Comparison of ENCODE assay signal across 1 cellular context in the genomic region with DNA sequence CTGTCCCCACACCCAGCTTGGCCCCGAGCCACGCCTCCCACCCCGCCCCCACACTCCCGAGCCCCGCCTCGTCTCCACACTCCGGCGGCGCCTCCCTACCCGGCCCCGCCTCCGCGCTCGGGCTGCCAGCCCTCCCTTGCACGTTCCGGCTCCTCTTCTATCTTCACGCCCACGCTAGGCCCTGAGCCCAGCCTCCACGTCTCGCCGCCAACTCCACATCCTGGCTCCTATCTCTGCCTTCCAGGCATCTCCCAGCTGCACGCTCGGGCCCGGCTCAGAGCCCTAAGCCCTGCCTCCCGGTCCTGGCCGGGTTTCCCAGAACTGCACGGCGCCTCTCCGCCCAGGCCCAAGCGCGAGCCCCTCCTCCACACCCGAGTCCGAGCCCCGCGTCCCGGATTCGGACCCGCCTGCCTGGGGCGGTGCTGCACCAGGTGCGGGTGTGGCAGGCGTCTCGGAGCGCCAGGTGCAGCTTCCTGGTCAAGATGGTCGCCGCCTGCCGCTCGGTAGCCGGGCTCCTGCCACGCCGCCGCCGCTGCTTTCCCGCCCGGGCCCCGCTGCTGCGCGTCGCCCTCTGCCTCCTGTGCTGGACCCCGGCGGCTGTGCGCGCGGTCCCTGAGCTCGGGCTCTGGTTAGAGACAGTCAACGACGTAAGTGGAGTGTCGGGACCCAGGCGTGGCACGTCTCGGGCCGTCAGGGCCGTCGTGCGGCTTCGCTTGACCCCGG.
TF ChIP-seq lines count a peak whose summit lies in the region.

A gene with protein sequence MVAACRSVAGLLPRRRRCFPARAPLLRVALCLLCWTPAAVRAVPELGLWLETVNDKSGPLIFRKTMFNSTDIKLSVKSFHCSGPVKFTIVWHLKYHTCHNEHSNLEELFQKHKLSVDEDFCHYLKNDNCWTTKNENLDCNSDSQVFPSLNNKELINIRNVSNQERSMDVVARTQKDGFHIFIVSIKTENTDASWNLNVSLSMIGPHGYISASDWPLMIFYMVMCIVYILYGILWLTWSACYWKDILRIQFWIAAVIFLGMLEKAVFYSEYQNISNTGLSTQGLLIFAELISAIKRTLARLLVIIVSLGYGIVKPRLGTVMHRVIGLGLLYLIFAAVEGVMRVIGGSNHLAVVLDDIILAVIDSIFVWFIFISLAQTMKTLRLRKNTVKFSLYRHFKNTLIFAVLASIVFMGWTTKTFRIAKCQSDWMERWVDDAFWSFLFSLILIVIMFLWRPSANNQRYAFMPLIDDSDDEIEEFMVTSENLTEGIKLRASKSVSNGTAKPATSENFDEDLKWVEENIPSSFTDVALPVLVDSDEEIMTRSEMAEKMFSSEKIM (plus strand): TSS at position 160 of the 723 bp plus-strand sequence. CDS start 323 bp downstream, at position 483.

TF ChIP-seq in HepG2, 621 proteins besides CTCF, POLR2A, EP300 and RAD21 (continued from another document):
- TF ChIP-seq, protein P1, sequence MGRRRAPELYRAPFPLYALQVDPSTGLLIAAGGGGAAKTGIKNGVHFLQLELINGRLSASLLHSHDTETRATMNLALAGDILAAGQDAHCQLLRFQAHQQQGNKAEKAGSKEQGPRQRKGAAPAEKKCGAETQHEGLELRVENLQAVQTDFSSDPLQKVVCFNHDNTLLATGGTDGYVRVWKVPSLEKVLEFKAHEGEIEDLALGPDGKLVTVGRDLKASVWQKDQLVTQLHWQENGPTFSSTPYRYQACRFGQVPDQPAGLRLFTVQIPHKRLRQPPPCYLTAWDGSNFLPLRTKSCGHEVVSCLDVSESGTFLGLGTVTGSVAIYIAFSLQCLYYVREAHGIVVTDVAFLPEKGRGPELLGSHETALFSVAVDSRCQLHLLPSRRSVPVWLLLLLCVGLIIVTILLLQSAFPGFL (CRISPR knock-in tag; IDR thresholded peaks at IDR 0.05): no peak; the same call in 1 of the 2 replicates
- TF ChIP-seq, protein P2, sequence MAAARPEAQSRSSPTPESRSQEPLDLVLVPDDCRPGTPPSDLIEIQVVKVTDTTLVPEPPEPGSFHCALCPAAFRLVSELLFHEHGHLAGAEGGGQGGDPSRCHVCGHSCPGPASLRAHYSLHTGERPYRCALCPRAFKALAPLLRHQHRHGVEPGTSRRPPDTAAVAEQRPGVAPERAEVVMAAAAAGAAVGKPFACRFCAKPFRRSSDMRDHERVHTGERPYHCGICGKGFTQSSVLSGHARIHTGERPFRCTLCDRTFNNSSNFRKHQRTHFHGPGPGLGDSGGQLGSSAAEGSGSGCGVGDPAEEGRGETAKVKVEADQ (CRISPR knock-in tag; IDR thresholded peaks at IDR 0.05; ENCODE audit: borderline replicate concordance): peak; percentile 88
- TF ChIP-seq GATAD1 (CRISPR knock-in tag; IDR thresholded peaks at IDR 0.05) (no peak), ZMYM3 (CRISPR knock-in tag; IDR thresholded peaks at IDR 0.05) (no peak), SRSF1 (optimal IDR thresholded peaks at IDR 0.05; ENCODE audit: low read depth, low read length) (no peak), SRSF9 (IDR thresholded peaks at IDR 0.05; ENCODE audit: borderline replicate concordance, insufficient read depth, low read depth, low read length, poor library complexity, severe bottlenecking) (no peak), ATM (IDR thresholded peaks at IDR 0.05; ENCODE audit: borderline replicate concordance) (no peak), ZNF777 (CRISPR knock-in tag; IDR thresholded peaks at IDR 0.05) (peak; percentile 93), IRX3 (CRISPR knock-in tag; IDR thresholded peaks at IDR 0.05; ENCODE audit: borderline replicate concordance, low read depth) (no peak; the same call in 1 of the 2 replicates), ZNF614 (CRISPR knock-in tag; IDR thresholded peaks at IDR 0.05; ENCODE audit: borderline replicate concordance) (0 out of 2 replicates have a peak, but pooled peaks have one; percentile 17), ASH2L (IDR thresholded peaks at IDR 0.05; ENCODE audit: insufficient read length, low read depth, low read length) (peak; percentile 80)
- TF ChIP-seq, protein P3, sequence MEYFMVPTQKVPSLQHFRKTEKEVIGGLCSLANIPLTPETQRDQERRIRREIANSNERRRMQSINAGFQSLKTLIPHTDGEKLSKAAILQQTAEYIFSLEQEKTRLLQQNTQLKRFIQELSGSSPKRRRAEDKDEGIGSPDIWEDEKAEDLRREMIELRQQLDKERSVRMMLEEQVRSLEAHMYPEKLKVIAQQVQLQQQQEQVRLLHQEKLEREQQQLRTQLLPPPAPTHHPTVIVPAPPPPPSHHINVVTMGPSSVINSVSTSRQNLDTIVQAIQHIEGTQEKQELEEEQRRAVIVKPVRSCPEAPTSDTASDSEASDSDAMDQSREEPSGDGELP (IDR thresholded peaks at IDR 0.05; ENCODE audit: borderline replicate concordance, low read depth): peak; percentile 17; the same call in 1 of the 2 replicates
- TF ChIP-seq, protein P4, sequence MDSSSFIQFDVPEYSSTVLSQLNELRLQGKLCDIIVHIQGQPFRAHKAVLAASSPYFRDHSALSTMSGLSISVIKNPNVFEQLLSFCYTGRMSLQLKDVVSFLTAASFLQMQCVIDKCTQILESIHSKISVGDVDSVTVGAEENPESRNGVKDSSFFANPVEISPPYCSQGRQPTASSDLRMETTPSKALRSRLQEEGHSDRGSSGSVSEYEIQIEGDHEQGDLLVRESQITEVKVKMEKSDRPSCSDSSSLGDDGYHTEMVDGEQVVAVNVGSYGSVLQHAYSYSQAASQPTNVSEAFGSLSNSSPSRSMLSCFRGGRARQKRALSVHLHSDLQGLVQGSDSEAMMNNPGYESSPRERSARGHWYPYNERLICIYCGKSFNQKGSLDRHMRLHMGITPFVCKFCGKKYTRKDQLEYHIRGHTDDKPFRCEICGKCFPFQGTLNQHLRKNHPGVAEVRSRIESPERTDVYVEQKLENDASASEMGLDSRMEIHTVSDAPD (CRISPR knock-in tag; IDR thresholded peaks at IDR 0.05): no peak
- TF ChIP-seq, protein P5, sequence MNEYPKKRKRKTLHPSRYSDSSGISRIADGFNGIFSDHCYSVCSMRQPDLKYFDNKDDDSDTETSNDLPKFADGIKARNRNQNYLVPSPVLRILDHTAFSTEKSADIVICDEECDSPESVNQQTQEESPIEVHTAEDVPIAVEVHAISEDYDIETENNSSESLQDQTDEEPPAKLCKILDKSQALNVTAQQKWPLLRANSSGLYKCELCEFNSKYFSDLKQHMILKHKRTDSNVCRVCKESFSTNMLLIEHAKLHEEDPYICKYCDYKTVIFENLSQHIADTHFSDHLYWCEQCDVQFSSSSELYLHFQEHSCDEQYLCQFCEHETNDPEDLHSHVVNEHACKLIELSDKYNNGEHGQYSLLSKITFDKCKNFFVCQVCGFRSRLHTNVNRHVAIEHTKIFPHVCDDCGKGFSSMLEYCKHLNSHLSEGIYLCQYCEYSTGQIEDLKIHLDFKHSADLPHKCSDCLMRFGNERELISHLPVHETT (CRISPR knock-in tag; conservative IDR thresholded peaks at IDR 0.05): peak; percentile 25; the same call in 1 of the 2 replicates
- TF ChIP-seq, protein P6, sequence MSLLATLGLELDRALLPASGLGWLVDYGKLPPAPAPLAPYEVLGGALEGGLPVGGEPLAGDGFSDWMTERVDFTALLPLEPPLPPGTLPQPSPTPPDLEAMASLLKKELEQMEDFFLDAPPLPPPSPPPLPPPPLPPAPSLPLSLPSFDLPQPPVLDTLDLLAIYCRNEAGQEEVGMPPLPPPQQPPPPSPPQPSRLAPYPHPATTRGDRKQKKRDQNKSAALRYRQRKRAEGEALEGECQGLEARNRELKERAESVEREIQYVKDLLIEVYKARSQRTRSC (CRISPR knock-in tag; IDR thresholded peaks at IDR 0.05; ENCODE audit: low read depth): peak; percentile 68
- TF ChIP-seq, protein P7, sequence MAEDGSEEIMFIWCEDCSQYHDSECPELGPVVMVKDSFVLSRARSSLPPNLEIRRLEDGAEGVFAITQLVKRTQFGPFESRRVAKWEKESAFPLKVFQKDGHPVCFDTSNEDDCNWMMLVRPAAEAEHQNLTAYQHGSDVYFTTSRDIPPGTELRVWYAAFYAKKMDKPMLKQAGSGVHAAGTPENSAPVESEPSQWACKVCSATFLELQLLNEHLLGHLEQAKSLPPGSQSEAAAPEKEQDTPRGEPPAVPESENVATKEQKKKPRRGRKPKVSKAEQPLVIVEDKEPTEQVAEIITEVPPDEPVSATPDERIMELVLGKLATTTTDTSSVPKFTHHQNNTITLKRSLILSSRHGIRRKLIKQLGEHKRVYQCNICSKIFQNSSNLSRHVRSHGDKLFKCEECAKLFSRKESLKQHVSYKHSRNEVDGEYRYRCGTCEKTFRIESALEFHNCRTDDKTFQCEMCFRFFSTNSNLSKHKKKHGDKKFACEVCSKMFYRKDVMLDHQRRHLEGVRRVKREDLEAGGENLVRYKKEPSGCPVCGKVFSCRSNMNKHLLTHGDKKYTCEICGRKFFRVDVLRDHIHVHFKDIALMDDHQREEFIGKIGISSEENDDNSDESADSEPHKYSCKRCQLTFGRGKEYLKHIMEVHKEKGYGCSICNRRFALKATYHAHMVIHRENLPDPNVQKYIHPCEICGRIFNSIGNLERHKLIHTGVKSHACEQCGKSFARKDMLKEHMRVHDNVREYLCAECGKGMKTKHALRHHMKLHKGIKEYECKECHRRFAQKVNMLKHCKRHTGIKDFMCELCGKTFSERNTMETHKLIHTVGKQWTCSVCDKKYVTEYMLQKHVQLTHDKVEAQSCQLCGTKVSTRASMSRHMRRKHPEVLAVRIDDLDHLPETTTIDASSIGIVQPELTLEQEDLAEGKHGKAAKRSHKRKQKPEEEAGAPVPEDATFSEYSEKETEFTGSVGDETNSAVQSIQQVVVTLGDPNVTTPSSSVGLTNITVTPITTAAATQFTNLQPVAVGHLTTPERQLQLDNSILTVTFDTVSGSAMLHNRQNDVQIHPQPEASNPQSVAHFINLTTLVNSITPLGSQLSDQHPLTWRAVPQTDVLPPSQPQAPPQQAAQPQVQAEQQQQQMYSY (CRISPR knock-in tag; IDR thresholded peaks at IDR 0.05): no peak; the same call in 1 of the 2 replicates
